ENCODE assay signal across 9 cellular contexts in genomic region chr5:176817369-176817841, GRCh38. TPM values are rescaled to one million over a fixed set of nuclear protein-coding genes. Genes with fewer than 3 reads are reported as not detected.
DNase-seq lines count a peak whose midpoint lies in the region; ATAC-seq and TF ChIP-seq lines count a peak whose summit lies in the region.
"Had no signal": no experiment of that assay in that cellular context is flagged by ENCODE, and none has a peak within 500 bp of the region (broad histone marks: within the 10 kb centered on the region; RNA-seq: fewer than 3 reads in every experiment).

No MANE protein-coding gene starts in this region.

- H3K4me2 ChIP-seq in OCI-LY7 (ENCODE audit: low read length), result no peak overlapping the region

- H3K9me3 Mint-ChIP-seq in memory B cell, result no peaks in the 10 kb centered on the region
- H3K9me3 Mint-ChIP-seq: activated naive CD4-positive, alpha-beta T cell treated with anti-CD3 and anti-CD28 coated beads for 36 hours had no signal

- peaks cover 46% of the 10 kb centered on the region for H3K27me3 Mint-ChIP-seq in memory B cell

- in situ Hi-C loops in Caki2 (cut with HindIII; ENCODE audit: low pct_unique_long_range_greater_than_20kb, low sequenced_read_pairs) (no loop called here), gastrocnemius medialis (cut with MboI; ENCODE audit: low sequenced_read_pairs in 4 of 4) (no loop called here)

- H3K9ac ChIP-seq in HUES6 (ENCODE audit: low read length), result no peak overlapping the region

- TF ChIP-seq POLR2A in gastrocnemius medialis (IDR thresholded peaks at IDR 0.05), result no peak

- no peaks in the 10 kb centered on the region for H3K36me3 ChIP-seq in HUES6 (ENCODE audit: control insufficient read depth, insufficient read depth, low read length)
- H3K36me3 ChIP-seq in OCI-LY7 (ENCODE audit: insufficient read depth, low read length), result no peaks in the 10 kb centered on the region
- H3K36me3 ChIP-seq in gastrocnemius medialis, result no peaks in the 10 kb centered on the region

- H2AFZ ChIP-seq in OCI-LY7 (ENCODE audit: low read length), result no peak overlapping the region

- intact Hi-C loops in OCI-LY7 (cut with micrococcal nuclease; ENCODE audit: unreplicated experiment), result no loop called here
- intact Hi-C loops in gastrocnemius medialis (cut with DNase I; ENCODE audit: low total_unique reads), result no loop called here

- H3K4me1 Mint-ChIP-seq in memory B cell, result peaks cover 11% of the 10 kb centered on the region

- no peaks in the 10 kb centered on the region for H3K36me3 Mint-ChIP-seq in memory B cell

- no peaks in the 10 kb centered on the region for H3K9me3 ChIP-seq in HUES6 (ENCODE audit: control insufficient read depth, insufficient read depth, low read depth, low read length)
- H3K9me3 ChIP-seq in OCI-LY7 (ENCODE audit: low read length), result no peaks in the 10 kb centered on the region
- no peaks in the 10 kb centered on the region for H3K9me3 ChIP-seq in gastrocnemius medialis

- H3K9me2 ChIP-seq in OCI-LY7 (ENCODE audit: insufficient read depth, low read length), result no peaks in the 10 kb centered on the region

- ATAC-seq in SK-N-SH treated with all-trans-retinoic acid at 6 μM for 48 hours (peak; percentile 29), memory B cell (ENCODE audit: low read depth) (peak; percentile 28), gastrocnemius medialis (no peak)

- POLR2A ChIA-PET in OCI-LY7 (lab: Charles Lee), result no interaction called here

- no peak overlapping the region for H3K27ac ChIP-seq in HUES6 (ENCODE audit: low read depth, low read length)
- no peak overlapping the region for H3K27ac ChIP-seq in OCI-LY7 (ENCODE audit: low read depth, low read length, poor library complexity, severe bottlenecking)
- no peak overlapping the region for H3K27ac ChIP-seq in gastrocnemius medialis

- TF ChIP-seq CTCF in OCI-LY7 (conservative IDR thresholded peaks at IDR 0.05; ENCODE audit: low read length) (no peak), gastrocnemius medialis (IDR thresholded peaks at IDR 0.05 in 4 of 5, conservative IDR thresholded peaks at IDR 0.05 in 1 of 5) (no peak)

- CTCF ChIA-PET in OCI-LY7 (lab: Charles Lee; ENCODE audit: unreplicated experiment), result interaction anchor here (0.6 kb wide), 1 partner anchor 301 kb away, joined by 3 read pairs; no protein-coding TSS in a partner anchor

- H3K27me3 ChIP-seq in HUES6 (ENCODE audit: control insufficient read depth, insufficient read depth, low read length) (peaks cover 92% of the 10 kb centered on the region), gastrocnemius medialis (peaks cover 45 to 67% (median 50%) of the 10 kb centered on the region in 3 donors)

- no peaks in the 10 kb centered on the region for H3K79me2 ChIP-seq in OCI-LY7 (ENCODE audit: insufficient read depth, low read depth, low read length)

- H3K4me1 ChIP-seq in HUES6 (ENCODE audit: control insufficient read depth, insufficient read depth, low read length), result peaks cover 18% of the 10 kb centered on the region
- H3K4me1 ChIP-seq in OCI-LY7 (ENCODE audit: insufficient read depth, low read length, poor library complexity, severe bottlenecking), result no peaks in the 10 kb centered on the region
- H3K4me1 ChIP-seq in gastrocnemius medialis, result no peaks in the 10 kb centered on the region

- no peaks in the 10 kb centered on the region for H4K20me1 ChIP-seq in OCI-LY7 (ENCODE audit: insufficient read depth, low read length)

- no peak overlapping the region for H3K27ac Mint-ChIP-seq in memory B cell
- H3K27ac Mint-ChIP-seq: activated naive CD4-positive, alpha-beta T cell treated with anti-CD3 and anti-CD28 coated beads for 36 hours had no signal

- no TSS peak for BruUV-seq in OCI-LY7 (replicated peaks; lab: Mats Ljungman, UMichigan)

- H3K4me3 ChIP-seq in HUES6 (ENCODE audit: low read depth, low read length), result peak overlapping the region; percentile 52
- no peak overlapping the region for H3K4me3 ChIP-seq in OCI-LY7 (ENCODE audit: low read depth, low read length, poor library complexity, severe bottlenecking)
- peak overlapping the region in 2 of 4 donors; percentile 25 to 39 for H3K4me3 ChIP-seq in gastrocnemius medialis

- H3K4me3 Mint-ChIP-seq in memory B cell, result no peak overlapping the region

- DNase-seq in Caki2 (ENCODE audit: low read depth) (peak; percentile 51), memory B cell (ENCODE audit: low spot score in 2 of 2) (no peak), OCI-LY7 (ENCODE audit: low spot score) (no peak), gastrocnemius medialis (no peak)
- DNase-seq in stimulated activated CD4-positive, alpha-beta T cell treated with anti-CD3 and anti-CD28 coated beads, Interleukin-2, amount 100 ng/mL, for 48 hours, result no peak
- no peak for DNase-seq in effector CD4-positive, alpha-beta T cell

TF ChIP-seq in SK-N-SH treated with all-trans-retinoic acid at 6 μM for 48 hours, 23 proteins besides CTCF, POLR2A, EP300 and RAD21:
- TF ChIP-seq OSR1 (CRISPR knock-in tag; IDR thresholded peaks at IDR 0.05) (no peak), CREB5 (CRISPR knock-in tag; IDR thresholded peaks at IDR 0.05; ENCODE audit: low read depth) (no peak), ZNF70 (CRISPR knock-in tag; IDR thresholded peaks at IDR 0.05) (no peak), ZC3H10 (CRISPR knock-in tag; IDR thresholded peaks at IDR 0.05) (no peak), ZFP3 (CRISPR knock-in tag; IDR thresholded peaks at IDR 0.05) (no peak), SNAI2 (CRISPR knock-in tag; IDR thresholded peaks at IDR 0.05) (no peak), ESRRG (CRISPR knock-in tag; IDR thresholded peaks at IDR 0.05) (no peak), ARNTL (CRISPR knock-in tag; IDR thresholded peaks at IDR 0.05; ENCODE audit: borderline replicate concordance, low read depth) (no peak)

RNA-seq across cellular contexts. Expression of gene UNC5A, which starts 7.0 kb away (rescaled TPM):
- total RNA-seq in Caki2 (2014; rRNA removed; shearing (Covaris generic); ENCODE audit: low replicate concordance), result 4.1 and 6.8 TPM in 2 replicates
- total RNA-seq in OCI-LY7 (2014; rRNA removed; shearing (Covaris generic)), result not detected in 2 replicates
- not detected in 2 replicates for total RNA-seq in OCI-LY7 (2022)
- under 1 TPM in 2 of 4 donors, not detected in 2; 0.10 to 0.55 TPM for total RNA-seq in gastrocnemius medialis
- total RNA-seq: activated naive CD4-positive, alpha-beta T cell treated with anti-CD3 and anti-CD28 coated beads for 36 hours had no signal

Comparison
In these comparisons a context has a peak if more than half of its experiments do, and no peak if none do; other contexts are left out.
1. ATAC-seq: peak in SK-N-SH treated with all-trans-retinoic acid at 6 μM for 48 hours (single experiment) and memory B cell (single experiment); none in gastrocnemius medialis (0 of 2).